19 cellular contexts compared by ENCODE assay signal in genomic region chr11:33790088-33790487, GRCh38.
"Had no signal": no experiment of that assay in that cellular context is flagged by ENCODE, and none has a peak within 500 bp of the region (broad histone marks: within the 10 kb centered on the region; RNA-seq: fewer than 3 reads in every experiment).

No MANE protein-coding gene starts in this region.

- H3K27ac ChIP-seq: KMS-11, VCaP had no signal

- H3K4me2 ChIP-seq: KMS-11, SK-N-SH had no signal

- DNase-seq: activated CD4-positive, alpha-beta T cell treated with anti-CD3 and anti-CD28 coated beads for 4 hours; activated CD4-positive, alpha-beta T cell treated with anti-CD3 and anti-CD28 coated beads, Interleukin-2, amount 50 U/mL, for 4 hours; activated CD8-positive, alpha-beta memory T cell treated with anti-CD3 and anti-CD28 coated beads, Interleukin-2, amount 10 ng/mL, durations not matched to agents 7 days and 5 days; activated effector memory CD4-positive, alpha-beta T cell treated with anti-CD3 and anti-CD28 coated beads, Interleukin-2, amount 50 U/mL, for 16 hours; activated naive CD4-positive, alpha-beta T cell treated with anti-CD3 and anti-CD28 coated beads for 36 hours; activated T-cell treated with anti-CD3 and anti-CD28 coated beads, Interleukin-2, amount 50 U/mL, for 4 hours; cerebellar nuclear complex; NCI-H1092; NCI-H1417; NCI-H1930; NCI-H2171; NCI-H345; NCI-H510A; NCI-H748 treated with DMSO at 0.1 percent for 48 hours; RPMI8226; SK-N-SH; T-helper 1 cell had no signal

- H3K9me3 ChIP-seq: SK-N-SH had no signal

- H3K9me2 ChIP-seq: SK-N-SH had no signal

- H3K9ac ChIP-seq: KMS-11, SK-N-SH had no signal
